ENCODE assay signal across 9 cellular contexts in genomic region chr2:85541262-85541661, GRCh38. TPM values are rescaled to one million over a fixed set of nuclear protein-coding genes. Genes with fewer than 3 reads are reported as not detected.
DNase-seq lines count a peak whose midpoint lies in the region; ATAC-seq and TF ChIP-seq lines count a peak whose summit lies in the region.
"Had no signal": no experiment of that assay in that cellular context is flagged by ENCODE, and none has a peak within 500 bp of the region (broad histone marks: within the 10 kb centered on the region; RNA-seq: fewer than 3 reads in every experiment).

No MANE protein-coding gene starts in this region.

- H2AFZ ChIP-seq in IMR-90 (replicated peaks; ENCODE audit: low read length, poor library complexity): no peak overlapping the region

- peaks cover 45% of the 10 kb centered on the region for H3K4me1 ChIP-seq in A673 (ENCODE audit: insufficient read depth, low read length, poor library complexity, severe bottlenecking)
- H3K4me1 ChIP-seq in IMR-90 (ENCODE audit: control insufficient read depth, insufficient read depth, low read length): peaks cover 10% of the 10 kb centered on the region

- H3K4me1 Mint-ChIP-seq in naive B cell: peaks cover 27 to 38% (median 28%) of the 10 kb centered on the region in 3 donors

- H2AK9ac ChIP-seq in IMR-90 (replicated peaks; ENCODE audit: low read depth, low read length, poor library complexity): no peak overlapping the region

- no peak overlapping the region for H4K8ac ChIP-seq in IMR-90 (ENCODE audit: low read depth in 2 of 2, low read length in 2 of 2)

- BruUV-seq in A673 (replicated peaks; lab: Mats Ljungman, UMichigan) (no TSS peak), IMR-90 (replicated peaks; lab: Mats Ljungman, UMichigan) (no TSS peak)

- CTCF ChIA-PET in A673 (lab: Charles Lee): interaction anchor here (1.5 kb wide), 1 partner anchor 11 kb away, joined by 3 read pairs; no protein-coding TSS in a partner anchor
- CTCF ChIA-PET in IMR-90 (lab: Yijun Ruan, JAX): interaction anchor here (1.5 kb wide), 1 partner anchor 122 kb away, joined by 3 read pairs; no protein-coding TSS in a partner anchor

- no peak overlapping the region for H2BK120ac ChIP-seq in IMR-90 (ENCODE audit: low read depth, low read length)

- no peak overlapping the region for H3K18ac ChIP-seq in IMR-90 (ENCODE audit: low read depth, low read length)

- H3K4ac ChIP-seq in IMR-90 (ENCODE audit: low read depth, low read length): no peak overlapping the region

- no peak overlapping the region for H4K5ac ChIP-seq in IMR-90 (ENCODE audit: low read depth, low read length)

- H3K14ac ChIP-seq in IMR-90 (replicated peaks; ENCODE audit: low read depth, low read length): no peak overlapping the region; the same call in 1 of the 2 replicates

- TF ChIP-seq CTCF in A673 (conservative IDR thresholded peaks at IDR 0.05; ENCODE audit: low read depth, low read length): no peak
- no peak for TF ChIP-seq CTCF in IMR-90 (conservative IDR thresholded peaks at IDR 0.05; ENCODE audit: low read depth, low read length)
- no peak for TF ChIP-seq CTCF in cardiac fibroblast (IDR thresholded peaks at IDR 0.05; ENCODE audit: low read depth, low read length)

- H3K27ac Mint-ChIP-seq in naive B cell: peak overlapping the region in 1 of 6 donors; percentile 91

- ATAC-seq in IMR-90 (ENCODE audit: low read depth): no peak
- no peak for ATAC-seq in naive B cell (ENCODE audit: low read depth in 2 of 2)
- no peak for ATAC-seq in GM21576 (IDR thresholded peaks at IDR 0.05; ENCODE audit: unreplicated experiment)

- peak overlapping the region in 6 of 8 donors; percentile 5 to 98 (median 64) for H3K4me3 Mint-ChIP-seq in naive B cell

- no peak for TF ChIP-seq POLR2A in IMR-90 (IDR thresholded peaks at IDR 0.05; ENCODE audit: low read depth, low read length)

- no peaks in the 10 kb centered on the region for H3K9me3 Mint-ChIP-seq in naive B cell

- no peak overlapping the region for H2BK15ac ChIP-seq in IMR-90 (ENCODE audit: low read depth, low read length)

- H3K27ac ChIP-seq in A673 (ENCODE audit: low read depth, low read length, poor library complexity, severe bottlenecking) (no peak overlapping the region), IMR-90 (ENCODE audit: insufficient read depth, low read length) (no peak overlapping the region)

- H3K4me3 ChIP-seq in A673 (ENCODE audit: low read depth, low read length, poor library complexity, severe bottlenecking) (peak overlapping the region; percentile 93), IMR-90 (ENCODE audit: insufficient read depth, low read depth, low read length) (peak overlapping the region; percentile 78), cardiac fibroblast (replicated peaks in 1 of 2; ENCODE audit: low read depth in 2 of 2, low read length in 2 of 2) (peak overlapping the region; percentile 79 to 93)
- H3K4me3 ChIP-seq: lung had no signal

- no peak for TF ChIP-seq RAD21 in IMR-90 (IDR thresholded peaks at IDR 0.05; ENCODE audit: low read length)

- no CpG with 5 or more reads among the region's 4 CpGs for WGBS in IMR-90 (ENCODE audit: extremely low coverage in 2 of 2, insufficient read length in 1 of 2), 2 experiments

- H3K27me3 ChIP-seq in A673 (replicated peaks; ENCODE audit: insufficient read depth, low read depth, low read length, poor library complexity): no peaks in the 10 kb centered on the region
- H3K27me3 ChIP-seq in IMR-90 (ENCODE audit: control insufficient read depth, insufficient read depth, low read length): no peaks in the 10 kb centered on the region

- peak overlapping the region; percentile 97; the same call in 1 of the 2 replicates for H3K9ac ChIP-seq in IMR-90 (ENCODE audit: low read depth, low read length)

- H2BK5ac ChIP-seq in IMR-90 (ENCODE audit: low read depth, low read length, poor library complexity, severe bottlenecking): peak overlapping the region; percentile 1

- 0 out of 2 replicates have a peak, but pooled peaks cover 8% of the 10 kb centered on the region for H3K9me1 ChIP-seq in IMR-90 (ENCODE audit: insufficient read depth, low read length)

- POLR2A ChIA-PET in A673 (lab: Charles Lee; ENCODE audit: low non-redundant PET) (interaction anchor here (0.8 kb wide), 1 partner anchor 214 kb away, joined by 11 read pairs; the partner anchor contains the start of gene TGOLN2), IMR-90 (lab: Charles Lee; ENCODE audit: unreplicated experiment) (interaction anchor here (0.8 to 3.6 kb wide), 4 partner anchors 9 to 123 kb away, joined by 5 to 42 read pairs (median 6); partner anchors contain the start of gene SH2D6)

- peaks cover 72% of the 10 kb centered on the region for H4K20me1 ChIP-seq in IMR-90 (ENCODE audit: insufficient read depth, low read length)

- H3K4me2 ChIP-seq in IMR-90 (ENCODE audit: low read depth, low read length): peak overlapping the region; percentile 70; the same call in 1 of the 2 replicates

- H3K79me1 ChIP-seq in IMR-90 (ENCODE audit: low read depth in 1 of 2, low read length in 2 of 2): peaks cover 20 to 55% of the 10 kb centered on the region in 2 experiments

- no peaks in the 10 kb centered on the region for H3K27me3 Mint-ChIP-seq in naive B cell

- no peak overlapping the region for H4K91ac ChIP-seq in IMR-90 (ENCODE audit: insufficient read depth, low read depth, low read length)

- dilution Hi-C loops in IMR-90 (cut with HindIII; ENCODE audit: low sequenced_read_pairs, unreplicated experiment): no loop called here

- H3K56ac ChIP-seq in IMR-90 (ENCODE audit: extremely low read depth, insufficient read depth, low read length): 0 out of 2 replicates have a peak overlapping the region, but pooled peaks have one; percentile 24

- H3K36me3 Mint-ChIP-seq in naive B cell: peaks cover 14 to 15% of the 10 kb centered on the region in 2 donors

- no peak for DNase-seq in A673 (ENCODE audit: low spot score)
- no peak for DNase-seq in IMR-90
- DNase-seq in cardiac fibroblast (ENCODE audit: low read depth in 2 of 2): no peak
- DNase-seq in naive B cell: no peak
- no peak for DNase-seq in NK-92 (lab: John Stamatoyannopoulos, UW; ENCODE audit: unreplicated experiment)
- DNase-seq in EL: no peak
- no peak for DNase-seq in pons (ENCODE audit: low spot score)

- no peak overlapping the region for H2AK5ac ChIP-seq in IMR-90 (ENCODE audit: low read depth, low read length)

- intact Hi-C loops in A673 (cut with micrococcal nuclease; ENCODE audit: unreplicated experiment) (loop anchor here (10.0 kb wide), 1 partner anchor 216 kb away; the partner anchor contains the start of gene TGOLN2), IMR-90 (cut with micrococcal nuclease) (no loop called here)

- H3K23ac ChIP-seq in IMR-90 (ENCODE audit: low read depth, low read length): peak overlapping the region; percentile 21; the same call in 1 of the 2 replicates

- in situ Hi-C loops in IMR-90 (cut with MboI; ENCODE audit: low sequenced_read_pairs): no loop called here

- peaks cover 62% of the 10 kb centered on the region for H3K36me3 ChIP-seq in A673 (ENCODE audit: insufficient read depth, low read length, poor library complexity, severe bottlenecking)
- peaks cover 34% of the 10 kb centered on the region for H3K36me3 ChIP-seq in IMR-90 (ENCODE audit: control insufficient read depth, insufficient read depth, low read length)

- H3K9me3 ChIP-seq in A673 (ENCODE audit: low read depth, low read length, poor library complexity, severe bottlenecking) (no peaks in the 10 kb centered on the region), IMR-90 (ENCODE audit: control insufficient read depth, insufficient read depth, low read length) (no peaks in the 10 kb centered on the region)

- no peak overlapping the region for H2BK20ac ChIP-seq in IMR-90 (ENCODE audit: low read depth, low read length)

TF ChIP-seq in IMR-90, 13 proteins besides CTCF, POLR2A, EP300 and RAD21 (continues in another document):
- TF ChIP-seq ELK1 (IDR thresholded peaks at IDR 0.05; ENCODE audit: borderline replicate concordance, low read depth, low read length): no peak

RNA-seq across cellular contexts. Expression of gene MAT2A, which starts 2.3 kb away (rescaled TPM):
- 355 and 408 TPM in 2 replicates for total RNA-seq in A673 (2021)
- total RNA-seq in IMR-90 (2012; rRNA removed): 94.1 and 98.9 TPM in 2 replicates
- polyA plus RNA-seq in IMR-90 (2012; rRNA removed): 158 and 223 TPM in 2 replicates
- 40.6 and 65.5 TPM in 2 replicates for polyA plus RNA-seq in IMR-90 (2012; cell fraction: cytosol; rRNA removed)
- polyA plus RNA-seq in IMR-90 (2012; cell fraction: nucleus; rRNA removed; ENCODE audit: low replicate concordance): 581 and 1,265 TPM in 2 replicates
- polyA plus RNA-seq in naive B cell (ENCODE audit: low read depth in 6 of 6): 10 to 100 TPM; 78.7 to 99.4 (median 93.4) TPM

RNA-seq across cellular contexts. Expression of gene GGCX, which starts 20.0 kb away (rescaled TPM):
- total RNA-seq in A673 (2021): 60.5 and 61.8 TPM in 2 replicates
- total RNA-seq in IMR-90 (2012; rRNA removed): 31.9 and 35.0 TPM in 2 replicates
- 37.0 and 39.4 TPM in 2 replicates for polyA plus RNA-seq in IMR-90 (2012; rRNA removed)
- 57.1 and 81.4 TPM in 2 replicates for polyA plus RNA-seq in IMR-90 (2012; cell fraction: cytosol; rRNA removed)
- 60.6 and 63.6 TPM in 2 replicates for polyA plus RNA-seq in IMR-90 (2012; cell fraction: nucleus; rRNA removed; ENCODE audit: low replicate concordance)
- polyA plus RNA-seq in naive B cell (ENCODE audit: low read depth in 6 of 6): 10 to 100 TPM; 12.1 to 22.2 (median 16.2) TPM

RNA-seq across cellular contexts. Expression of gene VAMP8, which starts 36.1 kb away (rescaled TPM):
- total RNA-seq in A673 (2021): not detected in 2 replicates
- 0.83 and 0.90 TPM in 2 replicates for total RNA-seq in IMR-90 (2012; rRNA removed)
- polyA plus RNA-seq in IMR-90 (2012; rRNA removed): 1.7 and 1.9 TPM in 2 replicates
- polyA plus RNA-seq in IMR-90 (2012; cell fraction: cytosol; rRNA removed): 0.82 and 2.4 TPM in 2 replicates
- polyA plus RNA-seq in IMR-90 (2012; cell fraction: nucleus; rRNA removed; ENCODE audit: low replicate concordance): 0.13 and 2.1 TPM in 2 replicates
- polyA plus RNA-seq in naive B cell (ENCODE audit: low read depth in 6 of 6): 100 to 1,000 TPM; 262 to 339 (median 305) TPM

RNA-seq across cellular contexts. Expression of gene VAMP5, which starts 43.0 kb away (rescaled TPM):
- total RNA-seq in A673 (2021) (2.1 and 3.8 TPM in 2 replicates), IMR-90 (2012; rRNA removed) (13.8 and 27.8 TPM in 2 replicates)
- polyA plus RNA-seq in IMR-90 (2012; rRNA removed) (103 and 121 TPM in 2 replicates), naive B cell (ENCODE audit: low read depth in 6 of 6) (10 to 100 TPM; 33.3 to 68.5 (median 49.9) TPM)
- polyA plus RNA-seq in IMR-90 (2012; cell fraction: cytosol; rRNA removed): 209 and 319 TPM in 2 replicates
- polyA plus RNA-seq in IMR-90 (2012; cell fraction: nucleus; rRNA removed; ENCODE audit: low replicate concordance): 51.1 and 83.2 TPM in 2 replicates

RNA-seq across cellular contexts. Expression of gene RNF181, which starts 54.3 kb away (rescaled TPM):
- total RNA-seq in A673 (2021) (78.5 and 99.1 TPM in 2 replicates), IMR-90 (2012; rRNA removed) (326 and 498 TPM in 2 replicates)
- polyA plus RNA-seq in IMR-90 (2012; rRNA removed) (438 and 481 TPM in 2 replicates), naive B cell (ENCODE audit: low read depth in 6 of 6) (100 to 1,000 TPM; 152 to 207 (median 187) TPM)
- 538 and 709 TPM in 2 replicates for polyA plus RNA-seq in IMR-90 (2012; cell fraction: cytosol; rRNA removed)
- 203 and 232 TPM in 2 replicates for polyA plus RNA-seq in IMR-90 (2012; cell fraction: nucleus; rRNA removed; ENCODE audit: low replicate concordance)
